ENCODE assay signal across 30 cellular contexts in genomic region chr3:115021061-115021460, GRCh38.
"Had no signal": no experiment of that assay in that cellular context is flagged by ENCODE, and none has a peak within 500 bp of the region (broad histone marks: within the 10 kb centered on the region; RNA-seq: fewer than 3 reads in every experiment).

No MANE protein-coding gene starts in this region.

- H3K9me3 Mint-ChIP-seq: type B pancreatic cell had no signal

- H3K27me3 ChIP-seq: body of pancreas, heart right ventricle, neutrophil, right atrium auricular region, testis, uterus had no signal

- H3K4me3 Mint-ChIP-seq: activated naive CD8-positive, alpha-beta T cell; effector memory CD8-positive, alpha-beta T cell; naive B cell; nephron progenitor cell; T-cell; T-helper 2 cell treated with Interferon-gamma antibody and Interleukin-4, amounts not matched to agents 5 μg/mL and 100 μg/mL, for 36 hours; type B pancreatic cell had no signal

- H3K4me3 ChIP-seq: body of pancreas, coronary artery, heart right ventricle, left ventricle myocardium inferior, lung, psoas muscle, right atrium auricular region, testis, uterus had no signal

- H3K36me3 ChIP-seq: neutrophil, right atrium auricular region, uterus had no signal

- H3K27me3 Mint-ChIP-seq: activated naive CD8-positive, alpha-beta T cell; effector memory CD8-positive, alpha-beta T cell; naive B cell; T-cell; type B pancreatic cell had no signal

- H3K4me1 ChIP-seq: psoas muscle, right atrium auricular region had no signal

- H3K9me3 ChIP-seq: neutrophil, testis, uterus had no signal

- DNase-seq: activated CD4-positive, alpha-beta T cell treated with anti-CD3 and anti-CD28 coated beads for 4 hours; activated CD4-positive, alpha-beta T cell treated with anti-CD3 and anti-CD28 coated beads, Interleukin-2, amount 50 U/mL, for 4 hours; activated CD8-positive, alpha-beta memory T cell treated with anti-CD3 and anti-CD28 coated beads for 24 hours; activated effector memory CD4-positive, alpha-beta T cell treated with Interleukin-2 at 50 U/mL for 16 hours; activated naive CD4-positive, alpha-beta T cell treated with Interleukin-2 at 50 U/mL for 16 hours; aorta; body of pancreas; cerebellar nuclear complex; effector memory CD8-positive, alpha-beta T cell; erythroblast; heart right ventricle; kidney glomerular epithelial cell; left ventricle myocardium inferior; naive B cell; nephron progenitor cell; psoas muscle; stimulated activated CD4-positive, alpha-beta T cell treated with anti-CD3 and anti-CD28 coated beads, Interleukin-15, amount 100 ng/mL, for 24 hours; stimulated activated CD4-positive, alpha-beta T cell treated with anti-CD3 and anti-CD28 coated beads, Interleukin-2, amount 100 ng/mL, for 24 hours; stimulated activated naive CD4-positive, alpha-beta T cell; T-cell; testis; uterus had no signal

- ATAC-seq: body of pancreas; effector memory CD8-positive, alpha-beta T cell; heart right ventricle; psoas muscle; T-cell had no signal

- H3K27ac Mint-ChIP-seq: activated naive CD8-positive, alpha-beta T cell; effector memory CD8-positive, alpha-beta T cell; naive B cell; nephron progenitor cell; T-cell; T-helper 2 cell treated with Interferon-gamma antibody and Interleukin-4, amounts not matched to agents 5 μg/mL and 100 μg/mL, for 36 hours; type B pancreatic cell had no signal

- H3K4me1 Mint-ChIP-seq: nephron progenitor cell had no signal

- H3K27ac ChIP-seq: body of pancreas, coronary artery, heart right ventricle, left ventricle myocardium inferior, neutrophil, psoas muscle, right atrium auricular region, VCaP had no signal
